In the genomic region with DNA sequence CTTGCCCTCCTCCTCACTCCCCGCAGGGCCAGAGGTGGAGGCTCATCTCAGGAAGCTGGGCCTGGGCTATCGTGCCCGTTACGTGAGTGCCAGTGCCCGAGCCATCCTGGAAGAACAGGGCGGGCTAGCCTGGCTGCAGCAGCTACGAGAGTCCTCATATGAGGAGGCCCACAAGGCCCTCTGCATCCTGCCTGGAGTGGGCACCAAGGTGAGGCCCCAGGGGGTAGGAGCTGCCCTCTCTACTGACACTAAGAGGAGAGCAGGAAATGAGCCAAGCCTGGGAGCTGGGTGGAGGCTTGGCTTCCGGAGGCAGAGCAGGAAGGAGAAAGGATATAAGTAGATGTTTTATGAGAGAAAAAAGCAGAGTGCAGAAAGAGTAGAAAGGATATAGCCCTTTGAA, we compare ENCODE assay signal across 12 cellular contexts. TPM values are rescaled to one million over a fixed set of nuclear protein-coding genes. Genes with fewer than 3 reads are reported as not detected.
DNase-seq lines count a peak whose midpoint lies in the region; ATAC-seq and TF ChIP-seq lines count a peak whose summit lies in the region.
"Had no signal": no experiment of that assay in that cellular context is flagged by ENCODE, and none has a peak within 500 bp of the region (broad histone marks: within the 10 kb centered on the region; RNA-seq: fewer than 3 reads in every experiment).

No MANE protein-coding gene starts in this region.

- no peak overlapping the region; the same call in 1 of the 2 replicates for H3K9ac ChIP-seq in BLaER1

- ATAC-seq in activated CD8-positive, alpha-beta T cell treated with anti-CD3 and anti-CD28 coated beads, Interleukin-2, amount 10 ng/mL, durations not matched to agents 7 days and 5 days: no peak
- ATAC-seq in HG02852 (IDR thresholded peaks at IDR 0.05; ENCODE audit: unreplicated experiment): no peak

- H3K9me3 Mint-ChIP-seq in activated CD8-positive, alpha-beta T cell treated with anti-CD3 and anti-CD28 coated beads, Interleukin-2, amount 10 ng/mL, durations not matched to agents 7 days and 5 days (ENCODE audit: insufficient read depth): no peaks in the 10 kb centered on the region
- H3K9me3 Mint-ChIP-seq: IgD-negative memory B cell had no signal

- TF ChIP-seq POLR2A in breast epithelium (IDR thresholded peaks at IDR 0.05): no peak

- intact Hi-C loops in breast epithelium (cut with DNase I; ENCODE audit: low total_unique reads): no loop called here

- peaks cover 69% of the 10 kb centered on the region for H3K36me3 Mint-ChIP-seq in activated CD8-positive, alpha-beta T cell treated with anti-CD3 and anti-CD28 coated beads, Interleukin-2, amount 10 ng/mL, durations not matched to agents 7 days and 5 days (ENCODE audit: low read depth)

- peaks cover 52% of the 10 kb centered on the region for H3K36me3 ChIP-seq in BLaER1
- peaks cover 73% of the 10 kb centered on the region for H3K36me3 ChIP-seq in mesodermal cell (ENCODE audit: control insufficient read depth, insufficient read depth, low read length)
- H3K36me3 ChIP-seq in breast epithelium: no peaks in the 10 kb centered on the region

- H3K4me1 ChIP-seq in BLaER1: peaks cover 48% of the 10 kb centered on the region
- H3K4me1 ChIP-seq in mesodermal cell (ENCODE audit: control insufficient read depth, insufficient read depth, low read length, poor library complexity, severe bottlenecking): peaks cover 9% of the 10 kb centered on the region
- peaks cover 0 to 14% of the 10 kb centered on the region in 2 donors for H3K4me1 ChIP-seq in breast epithelium

- 95 to 96% methylated on average over 6 to 7 of the region's 8 CpGs for WGBS in mesodermal cell (ENCODE audit: insufficient coverage in 2 of 2), 2 experiments

- no peaks in the 10 kb centered on the region for H4K20me1 ChIP-seq in BLaER1

- POLR2A ChIA-PET in activated CD8-positive, alpha-beta T cell treated with anti-CD3 and anti-CD28 coated beads, Interleukin-2, amount 10 ng/mL, durations not matched to agents 7 days and 5 days (lab: Charles Lee): interaction anchor here (1.5 kb wide), 1 partner anchor 37 kb away, joined by 3 read pairs; no protein-coding TSS in a partner anchor
- POLR2A ChIA-PET in HEK293T (lab: Yijun Ruan, JAX): interaction anchor here (1.7 kb wide), 1 partner anchor 15 kb away, joined by 7 read pairs; the partner anchor contains the start of gene CAMK1

- CTCF ChIA-PET in activated CD8-positive, alpha-beta T cell treated with anti-CD3 and anti-CD28 coated beads, Interleukin-2, amount 10 ng/mL, durations not matched to agents 7 days and 5 days (lab: Charles Lee): interaction anchor here (0.9 to 1.7 kb wide), 2 partner anchors 22 to 53 kb away, joined by 3 to 5 read pairs; no protein-coding TSS in a partner anchor
- CTCF ChIA-PET in HEK293T (lab: Yijun Ruan, JAX): interaction anchor here (0.9 kb wide), 1 partner anchor 9 kb away, joined by 3 read pairs; no protein-coding TSS in a partner anchor

- H3K27me3 ChIP-seq in BLaER1 (no peaks in the 10 kb centered on the region), breast epithelium (no peaks in the 10 kb centered on the region)

- H3K27ac Mint-ChIP-seq in activated CD8-positive, alpha-beta T cell treated with anti-CD3 and anti-CD28 coated beads, Interleukin-2, amount 10 ng/mL, durations not matched to agents 7 days and 5 days: peak overlapping the region; percentile 69

- TF ChIP-seq CTCF in breast epithelium (IDR thresholded peaks at IDR 0.05): no peak

- peak overlapping the region; percentile 49 for H3K27ac ChIP-seq in BLaER1
- H3K27ac ChIP-seq in mesodermal cell (ENCODE audit: low read depth, low read length, severe bottlenecking): peak overlapping the region; percentile 36
- H3K27ac ChIP-seq in breast epithelium: peak overlapping the region in 1 of 2 donors; percentile 41

- no peaks in the 10 kb centered on the region for H3K9me3 ChIP-seq in BLaER1
- no peaks in the 10 kb centered on the region for H3K9me3 ChIP-seq in mesodermal cell (ENCODE audit: control insufficient read depth, low read length)
- no peaks in the 10 kb centered on the region for H3K9me3 ChIP-seq in breast epithelium

- peaks cover 42% of the 10 kb centered on the region for H3K4me1 Mint-ChIP-seq in activated CD8-positive, alpha-beta T cell treated with anti-CD3 and anti-CD28 coated beads, Interleukin-2, amount 10 ng/mL, durations not matched to agents 7 days and 5 days (ENCODE audit: low read depth)

- H3K4me3 Mint-ChIP-seq in activated CD8-positive, alpha-beta T cell treated with anti-CD3 and anti-CD28 coated beads, Interleukin-2, amount 10 ng/mL, durations not matched to agents 7 days and 5 days: peak overlapping the region; percentile 22

- DNase-seq in EH (ENCODE audit: low read depth) (peak; percentile 44), HEK293T (ENCODE audit: extremely low spot score) (no peak), breast epithelium (ENCODE audit: low spot score in 2 of 2) (no peak), AG08396 (ENCODE audit: low spot score) (no peak)
- DNase-seq in activated CD8-positive, alpha-beta T cell treated with anti-CD3 and anti-CD28 coated beads, Interleukin-2, amount 10 ng/mL, durations not matched to agents 7 days and 5 days: no peak
- DNase-seq: NCI-H146, NCI-H526 treated with DMSO at 0.1 percent for 48 hours, SHP77 treated with DMSO at 0.1 percent for 48 hours had no signal

- no peaks in the 10 kb centered on the region for H3K27me3 Mint-ChIP-seq in activated CD8-positive, alpha-beta T cell treated with anti-CD3 and anti-CD28 coated beads, Interleukin-2, amount 10 ng/mL, durations not matched to agents 7 days and 5 days (ENCODE audit: low read depth)
- H3K27me3 Mint-ChIP-seq: IgD-negative memory B cell had no signal

- no peak overlapping the region for H3K4me3 ChIP-seq in BLaER1
- H3K4me3 ChIP-seq in mesodermal cell (ENCODE audit: extremely low read depth, insufficient read depth, low read length, poor library complexity, severe bottlenecking): no peak overlapping the region
- no peak overlapping the region for H3K4me3 ChIP-seq in breast epithelium

- peak overlapping the region; percentile 63 for H3K4me2 ChIP-seq in BLaER1

TF ChIP-seq in HEK293T, 16 proteins besides CTCF, POLR2A, EP300 and RAD21:
- TF ChIP-seq L3MBTL2 (conservative IDR thresholded peaks at IDR 0.05) (no peak), FOXA1 (IDR thresholded peaks at IDR 0.05) (no peak), ELF4 (IDR thresholded peaks at IDR 0.05) (no peak), LEF1 (IDR thresholded peaks at IDR 0.05; ENCODE audit: borderline replicate concordance) (no peak), ARNT (IDR thresholded peaks at IDR 0.05) (no peak), ZNF384 (IDR thresholded peaks at IDR 0.05) (no peak), SUZ12 (IDR thresholded peaks at IDR 0.05) (no peak), FOXM1 (IDR thresholded peaks at IDR 0.05; ENCODE audit: borderline replicate concordance) (no peak), SP1 (IDR thresholded peaks at IDR 0.05) (no peak), NFRKB (IDR thresholded peaks at IDR 0.05) (no peak), CTBP1 (IDR thresholded peaks at IDR 0.05; ENCODE audit: borderline replicate concordance) (no peak), HDGF (IDR thresholded peaks at IDR 0.05; ENCODE audit: borderline replicate concordance) (no peak), FOXK2 (IDR thresholded peaks at IDR 0.05) (no peak), BHLHE40 (IDR thresholded peaks at IDR 0.05; ENCODE audit: borderline replicate concordance) (no peak), TARDBP (IDR thresholded peaks at IDR 0.05) (no peak), PKNOX1 (IDR thresholded peaks at IDR 0.05) (no peak)

RNA-seq across cellular contexts. Expression of gene OGG1, which starts 4.9 kb away (rescaled TPM):
- 10 to 100 TPM; 36.9 to 37.7 TPM for total RNA-seq in activated CD8-positive, alpha-beta T cell treated with anti-CD3 and anti-CD28 coated beads, Interleukin-2, amount 10 ng/mL, durations not matched to agents 7 days and 5 days
- polyA plus RNA-seq in mesodermal cell (2013, experiment 1 of 2): 20.2 TPM
- polyA plus RNA-seq in mesodermal cell (2013, experiment 2 of 2): 20.5 TPM
- total RNA-seq in breast epithelium: 10 to 100 TPM; 21.3 to 33.4 (median 23.3) TPM

RNA-seq across cellular contexts. Expression of gene CAMK1, which starts 15.1 kb away (rescaled TPM):
- 10 to 100 TPM; 33.5 to 35.7 TPM for total RNA-seq in activated CD8-positive, alpha-beta T cell treated with anti-CD3 and anti-CD28 coated beads, Interleukin-2, amount 10 ng/mL, durations not matched to agents 7 days and 5 days
- 14.9 TPM for polyA plus RNA-seq in mesodermal cell (2013, experiment 1 of 2)
- polyA plus RNA-seq in mesodermal cell (2013, experiment 2 of 2): 11.6 TPM
- total RNA-seq in breast epithelium: 10 to 100 TPM; 25.2 to 58.7 (median 40.0) TPM

RNA-seq across cellular contexts. Expression of gene BRPF1, which starts 23.1 kb away (rescaled TPM):
- total RNA-seq in activated CD8-positive, alpha-beta T cell treated with anti-CD3 and anti-CD28 coated beads, Interleukin-2, amount 10 ng/mL, durations not matched to agents 7 days and 5 days: 10 to 100 TPM; 54.7 to 57.4 TPM
- 16.8 TPM for polyA plus RNA-seq in mesodermal cell (2013, experiment 1 of 2)
- 12.9 TPM for polyA plus RNA-seq in mesodermal cell (2013, experiment 2 of 2)
- total RNA-seq in breast epithelium: 10 to 100 TPM; 14.7 to 19.7 (median 19.3) TPM

RNA-seq across cellular contexts. Expression of gene TADA3, which starts 37.6 kb away (rescaled TPM):
- total RNA-seq in activated CD8-positive, alpha-beta T cell treated with anti-CD3 and anti-CD28 coated beads, Interleukin-2, amount 10 ng/mL, durations not matched to agents 7 days and 5 days: 10 to 100 TPM; 83.2 to 85.6 TPM
- polyA plus RNA-seq in mesodermal cell (2013, experiment 1 of 2): 86.4 TPM
- polyA plus RNA-seq in mesodermal cell (2013, experiment 2 of 2): 69.4 TPM
- 10 to 100 TPM; 66.1 to 73.4 (median 70.1) TPM for total RNA-seq in breast epithelium

RNA-seq across cellular contexts. Expression of gene ARPC4, which starts 38.2 kb away (rescaled TPM):
- total RNA-seq in activated CD8-positive, alpha-beta T cell treated with anti-CD3 and anti-CD28 coated beads, Interleukin-2, amount 10 ng/mL, durations not matched to agents 7 days and 5 days: 100 to 1,000 TPM; 317 to 321 TPM
- 125 TPM for polyA plus RNA-seq in mesodermal cell (2013, experiment 1 of 2)
- 108 TPM for polyA plus RNA-seq in mesodermal cell (2013, experiment 2 of 2)
- total RNA-seq in breast epithelium: 100 to 1,000 TPM; 116 to 163 (median 117) TPM
